In genomic region chr6:119076173-119076965, GRCh38 we compare ENCODE assay signal across 13 cellular contexts. TPM values are rescaled to one million over a fixed set of nuclear protein-coding genes. Genes with fewer than 3 reads are reported as not detected.
A peak's percentile ranks its signal among the peaks of the same experiment; 100 is the strongest.
DNase-seq lines count a peak whose midpoint lies in the region; ATAC-seq and TF ChIP-seq lines count a peak whose summit lies in the region.
"Had no signal": no experiment of that assay in that cellular context is flagged by ENCODE, and none has a peak within 500 bp of the region (broad histone marks: within the 10 kb centered on the region; RNA-seq: fewer than 3 reads in every experiment).

No MANE protein-coding gene starts in this region.

- H3K27me3 Mint-ChIP-seq in activated B cell treated with CpG ODN at 0.5 μM for 24 hours = peaks cover 18% of the 10 kb centered on the region

- H3K9ac ChIP-seq in subcutaneous abdominal adipose tissue (ENCODE audit: low read length in 5 of 5) = no peak overlapping the region

- intact Hi-C loops in activated B cell treated with CpG ODN at 0.5 μM for 24 hours (cut with micrococcal nuclease) = loop anchor here (10.0 kb wide), 1 partner anchor 1472 kb away; the partner anchor contains the start of gene GOPC
- intact Hi-C loops in esophagus muscularis mucosa (cut with DNase I) = no loop called here

- TF ChIP-seq EP300 in esophagus muscularis mucosa (IDR thresholded peaks at IDR 0.05) = no peak

- TF ChIP-seq CTCF in activated B cell treated with CpG ODN at 0.5 μM for 24 hours (IDR thresholded peaks at IDR 0.05) (no peak), esophagus muscularis mucosa (IDR thresholded peaks at IDR 0.05) (no peak)

- peaks cover 17% of the 10 kb centered on the region for H3K4me1 Mint-ChIP-seq in activated B cell treated with CpG ODN at 0.5 μM for 24 hours

- peak overlapping the region; percentile 33 for H3K4me3 Mint-ChIP-seq in activated B cell treated with CpG ODN at 0.5 μM for 24 hours

- H3K36me3 ChIP-seq in esophagus muscularis mucosa (no peaks in the 10 kb centered on the region), subcutaneous abdominal adipose tissue (ENCODE audit: control insufficient read depth in 5 of 5, insufficient read depth in 5 of 5, low read length in 5 of 5) (no peaks in the 10 kb centered on the region)

- H3K27ac ChIP-seq in esophagus muscularis mucosa (replicated peaks in 1 of 4) (peak overlapping the region; percentile 88 to 96 (median 92)), subcutaneous abdominal adipose tissue (ENCODE audit: low read depth, low read length) (peak overlapping the region; percentile 26)

- peaks cover 3% of the 10 kb centered on the region for H3K36me3 Mint-ChIP-seq in activated B cell treated with CpG ODN at 0.5 μM for 24 hours (ENCODE audit: low read depth)

- H3K9me3 Mint-ChIP-seq in activated B cell treated with CpG ODN at 0.5 μM for 24 hours = no peaks in the 10 kb centered on the region

- CTCF ChIA-PET in activated B cell treated with CpG ODN at 0.5 μM for 24 hours (lab: Charles Lee) = no interaction called here

- WGBS in esophagus muscularis mucosa = 71% methylated on average over 9 of the region's 9 CpGs

- no peaks in the 10 kb centered on the region for H3K9me3 ChIP-seq in esophagus muscularis mucosa
- no peaks in the 10 kb centered on the region for H3K9me3 ChIP-seq in subcutaneous abdominal adipose tissue (ENCODE audit: control insufficient read depth in 5 of 5, low read length in 5 of 5)

- no peak for TF ChIP-seq POLR2A in esophagus muscularis mucosa (IDR thresholded peaks at IDR 0.05; ENCODE audit: low read depth)

- ATAC-seq in activated B cell treated with CpG ODN at 0.5 μM for 24 hours (ENCODE audit: low read depth) = no peak
- ATAC-seq in HG03108 (IDR thresholded peaks at IDR 0.05; ENCODE audit: unreplicated experiment) = no peak
- no peak for ATAC-seq in HG02678 (IDR thresholded peaks at IDR 0.05; ENCODE audit: unreplicated experiment)
- ATAC-seq in GM21717 (IDR thresholded peaks at IDR 0.05; ENCODE audit: unreplicated experiment) = no peak

- H3K27me3 ChIP-seq in esophagus muscularis mucosa (no peaks in the 10 kb centered on the region), subcutaneous abdominal adipose tissue (ENCODE audit: control insufficient read depth in 5 of 5, insufficient read depth in 4 of 5, low read length in 5 of 5) (no peaks in the 10 kb centered on the region)

- H3K27ac Mint-ChIP-seq in activated B cell treated with CpG ODN at 0.5 μM for 24 hours = no peak overlapping the region
- H3K27ac Mint-ChIP-seq: H9 had no signal

- H3K4me1 ChIP-seq in esophagus muscularis mucosa (peaks cover 7 to 60% (median 46%) of the 10 kb centered on the region in 4 donors), subcutaneous abdominal adipose tissue (ENCODE audit: control insufficient read depth in 5 of 5, insufficient read depth in 5 of 5, low read length in 5 of 5) (peaks cover 2 to 27% (median 18%) of the 10 kb centered on the region in 5 donors)

- POLR2A ChIA-PET in activated B cell treated with CpG ODN at 0.5 μM for 24 hours (lab: Charles Lee) = no interaction called here

- peak; percentile 28 to 47 for DNase-seq in activated CD4-positive, alpha-beta T cell treated with anti-CD3 and anti-CD28 coated beads for 4 hours
- DNase-seq in activated CD4-positive, alpha-beta T cell treated with anti-CD3 and anti-CD28 coated beads, Interleukin-2, amount 50 U/mL, for 1 hour = no peak
- DNase-seq in activated B cell treated with CpG ODN at 0.5 μM for 24 hours = no peak
- peak; percentile 64 for DNase-seq in esophagus muscularis mucosa (ENCODE audit: extremely low spot score)
- DNase-seq: amniotic stem cell, GDM1, H9, islet precursor cell, T1000 had no signal

- H3K4me3 ChIP-seq in esophagus muscularis mucosa = peak overlapping the region; percentile 85 to 90 (median 88)
- peak overlapping the region in 2 of 5 donors; percentile 66 to 68 for H3K4me3 ChIP-seq in subcutaneous abdominal adipose tissue (ENCODE audit: low read depth in 1 of 5, low read length in 5 of 5)

RNA-seq across cellular contexts. Expression of gene FAM184A, which starts 2.1 kb away (rescaled TPM):
- 0.24 and 1.1 TPM in 2 replicates for total RNA-seq in activated B cell treated with CpG ODN at 0.5 μM for 24 hours
- total RNA-seq in esophagus muscularis mucosa = 10 to 100 TPM in 1 of 4 donors, 1 to 10 TPM in 3; 7.6 to 11.2 (median 9.0) TPM

Comparison
In these comparisons a context has a peak if more than half of its experiments do, and no peak if none do; other contexts are left out.
1. DNase-seq: peak in activated CD4-positive, alpha-beta T cell treated with anti-CD3 and anti-CD28 coated beads for 4 hours (2 of 2) and esophagus muscularis mucosa (single experiment); none in activated CD4-positive, alpha-beta T cell treated with anti-CD3 and anti-CD28 coated beads, Interleukin-2, amount 50 U/mL, for 1 hour (single experiment) and activated B cell treated with CpG ODN at 0.5 μM for 24 hours (single experiment).